ENCODE assay signal across 10 cellular contexts in genomic region chr10:69968830-69969229, GRCh38.
DNase-seq lines count a peak whose midpoint lies in the region; ATAC-seq and TF ChIP-seq lines count a peak whose summit lies in the region.
"Had no signal": no experiment of that assay in that cellular context is flagged by ENCODE, and none has a peak within 500 bp of the region (broad histone marks: within the 10 kb centered on the region; RNA-seq: fewer than 3 reads in every experiment).

No MANE protein-coding gene starts in this region.

- no peak for DNase-seq in GM10248 (ENCODE audit: extremely low spot score)
- DNase-seq in NCI-H460 (ENCODE audit: extremely low read depth, low read depth) = peak; percentile 8
- peak; percentile 56 for DNase-seq in cerebellar cortex (ENCODE audit: low spot score)
- peak; percentile 63 for DNase-seq in neural progenitor cell (ENCODE audit: low spot score)
- DNase-seq in left cardiac atrium = no peak
- DNase-seq in SHP77 treated with DMSO at 0.1 percent for 48 hours (lab: John Stamatoyannopoulos, UW) = no peak
- no peak for DNase-seq in cardiac septum (ENCODE audit: low spot score)
- DNase-seq: activated CD8-positive, alpha-beta memory T cell treated with anti-CD3 and anti-CD28 coated beads for 24 hours; GM23248 had no signal

- intact Hi-C loops in left cardiac atrium (cut with DNase I) (no loop called here), cardiac septum (cut with DNase I) (no loop called here)

- H3F3A ChIP-seq in neural progenitor cell (ENCODE audit: low read depth) = no peaks in the 10 kb centered on the region

- no peak for ATAC-seq in left cardiac atrium

- peak; percentile 6 for TF ChIP-seq CTCF in GM10248 (IDR thresholded peaks at IDR 0.05; ENCODE audit: control extremely low read depth, extremely low read depth, low read depth, missing control alignments)
- TF ChIP-seq CTCF in neural progenitor cell (IDR thresholded peaks at IDR 0.05) = peak; percentile 55

- peaks cover 2% of the 10 kb centered on the region for H3K4me1 Mint-ChIP-seq in neural progenitor cell
- H3K4me1 Mint-ChIP-seq: central memory CD8-positive, alpha-beta T cell had no signal

- H3K36me3 Mint-ChIP-seq in neural progenitor cell = no peaks in the 10 kb centered on the region

- no peaks in the 10 kb centered on the region for H3K9me3 Mint-ChIP-seq in neural progenitor cell
- H3K9me3 Mint-ChIP-seq: central memory CD8-positive, alpha-beta T cell had no signal

- H3K27me3 Mint-ChIP-seq in neural progenitor cell (ENCODE audit: insufficient read depth, low read depth) = peaks cover 6% of the 10 kb centered on the region

- H3K79me2 ChIP-seq in neural progenitor cell (ENCODE audit: low read depth) = no peaks in the 10 kb centered on the region

- no peak overlapping the region for H3K27ac Mint-ChIP-seq in neural progenitor cell

- H4K20me1 ChIP-seq in neural progenitor cell (ENCODE audit: low read depth) = no peaks in the 10 kb centered on the region

- no peak overlapping the region for H3K9ac ChIP-seq in neural progenitor cell
- H3K9ac ChIP-seq: GM23248 had no signal

- no peak overlapping the region for H3K4me2 ChIP-seq in neural progenitor cell

- H3K27ac ChIP-seq in neural progenitor cell = no peak overlapping the region
- H3K27ac ChIP-seq: GM23248 had no signal

- no peaks in the 10 kb centered on the region for H3K36me3 ChIP-seq in neural progenitor cell

- H3K4me1 ChIP-seq in neural progenitor cell = peaks cover 15% of the 10 kb centered on the region

- H2AFZ ChIP-seq in neural progenitor cell (replicated peaks) = peak overlapping the region; percentile 94
- H2AFZ ChIP-seq: GM23248 had no signal

- no peak overlapping the region for H3K4me3 Mint-ChIP-seq in neural progenitor cell
- H3K4me3 Mint-ChIP-seq: central memory CD8-positive, alpha-beta T cell had no signal

- peaks cover 24% of the 10 kb centered on the region for H3K27me3 ChIP-seq in neural progenitor cell

- no peaks in the 10 kb centered on the region for H3K9me3 ChIP-seq in neural progenitor cell (ENCODE audit: low read depth)

- H3K4me3 ChIP-seq in neural progenitor cell = no peak overlapping the region
- H3K4me3 ChIP-seq: GM23248 had no signal

- CTCF ChIA-PET in GM10248 (lab: Yijun Ruan, JAX) = interaction anchor here (2.0 kb wide), 1 partner anchor 10 kb away, joined by 10 read pairs; no protein-coding TSS in a partner anchor

- POLR2A ChIA-PET in GM10248 (lab: Yijun Ruan, JAX) = no interaction called here

Comparison
In these comparisons a context has a peak if more than half of its experiments do, and no peak if none do; other contexts are left out.
1. DNase-seq: peak in NCI-H460 (single experiment), cerebellar cortex (single experiment) and neural progenitor cell (single experiment); none in GM10248 (single experiment), left cardiac atrium (single experiment), SHP77 treated with DMSO at 0.1 percent for 48 hours (single experiment) and cardiac septum (single experiment).